ENCODE assay signal across 16 cellular contexts in the genomic region with DNA sequence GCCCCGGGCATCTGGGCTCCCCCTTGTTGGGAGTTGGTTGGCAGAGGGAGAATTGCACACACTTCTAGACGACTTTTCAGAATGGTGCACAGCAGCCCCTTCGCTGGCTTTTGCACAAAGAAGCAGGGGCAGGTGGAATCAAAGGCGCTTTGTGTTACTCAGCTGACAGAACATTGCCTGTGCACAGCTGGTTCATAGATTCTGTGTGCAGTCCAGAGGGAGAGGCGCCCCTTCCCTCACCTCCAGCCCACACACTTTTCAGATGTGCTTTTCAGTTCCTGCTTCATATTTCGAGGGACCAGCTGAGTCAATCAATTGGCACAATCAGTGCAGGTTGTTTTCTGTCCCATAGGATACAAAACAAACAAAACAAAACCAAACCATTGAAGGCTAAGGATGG.
DNase-seq lines count a peak whose midpoint lies in the region; ATAC-seq lines count a peak whose summit lies in the region.
"Had no signal": no experiment of that assay in that cellular context is flagged by ENCODE, and none has a peak within 500 bp of the region (broad histone marks: within the 10 kb centered on the region; RNA-seq: fewer than 3 reads in every experiment).

No MANE protein-coding gene starts in this region.

- DNase-seq in NCI-H2171 treated with DMSO at 0.1 percent for 48 hours (lab: John Stamatoyannopoulos, UW) (peak; percentile 22), NCI-H2171 (lab: John Stamatoyannopoulos, UW) (no peak), RPMI8226 (peak; percentile 21), sciatic nerve (ENCODE audit: low spot score) (no peak), MG63 (no peak)
- DNase-seq: activated B cell treated with CpG ODN at 0.5 μM for 24 hours; activated CD8-positive, alpha-beta memory T cell treated with anti-CD3 and anti-CD28 coated beads for 24 hours; DMS79; foreskin melanocyte; NCI-H2107; psoas muscle; stimulated activated CD4-positive, alpha-beta T cell treated with anti-CD3 and anti-CD28 coated beads, Interleukin-12 subunit alpha, Interleukin-12 subunit beta, amount 100 ng/mL, for 4 hours; T-cell had no signal

- peak; percentile 86 for ATAC-seq in HG02852 (IDR thresholded peaks at IDR 0.05; ENCODE audit: unreplicated experiment)
- ATAC-seq in sciatic nerve = peak; percentile 78
- no peak for ATAC-seq in HG03342 (IDR thresholded peaks at IDR 0.05; ENCODE audit: unreplicated experiment)
- ATAC-seq in GM21825 (IDR thresholded peaks at IDR 0.05; ENCODE audit: unreplicated experiment) = no peak
- ATAC-seq: T-cell had no signal

- H3K36me3 ChIP-seq in MG63 = no peaks in the 10 kb centered on the region

- intact Hi-C loops in sciatic nerve (cut with DNase I) = no loop called here

- no peaks in the 10 kb centered on the region for H3K9me3 ChIP-seq in MG63
- H3K9me3 ChIP-seq: psoas muscle had no signal

- H3K4me3 ChIP-seq in MG63 = no peak overlapping the region
- H3K4me3 ChIP-seq: psoas muscle had no signal

- no peaks in the 10 kb centered on the region for H3K27me3 ChIP-seq in MG63

Comparison
In these comparisons a context has a peak if more than half of its experiments do, and no peak if none do; other contexts are left out.
1. DNase-seq: peak in NCI-H2171 treated with DMSO at 0.1 percent for 48 hours (single experiment) and RPMI8226 (single experiment); none in NCI-H2171 (single experiment), sciatic nerve (single experiment) and MG63 (single experiment).
2. ATAC-seq: peak in HG02852 (single experiment) and sciatic nerve (single experiment); none in HG03342 (single experiment) and GM21825 (single experiment).